Comparison of ENCODE assay signal across 8 cellular contexts in the genomic region with DNA sequence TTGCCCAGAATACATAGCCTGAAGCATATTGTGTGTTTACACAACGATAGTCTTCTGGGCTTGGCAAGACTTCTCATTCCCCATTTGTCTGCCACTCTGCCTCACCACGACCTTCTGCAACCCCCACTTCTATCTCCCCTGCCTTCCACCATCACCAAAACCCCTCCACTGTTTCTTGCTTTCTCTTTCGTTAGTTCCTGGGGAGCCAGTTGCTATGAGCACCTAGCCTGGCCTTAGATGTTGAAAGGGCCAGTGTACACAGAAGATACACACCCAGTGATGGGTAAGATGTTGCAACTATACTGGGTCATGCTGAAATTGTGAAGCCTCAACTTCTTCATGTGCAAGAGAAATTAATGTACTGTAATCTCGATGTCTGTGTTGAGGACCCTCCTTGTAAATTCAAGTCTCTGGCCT. TPM values are rescaled to one million over a fixed set of nuclear protein-coding genes. Genes with fewer than 3 reads are reported as not detected.
DNase-seq lines count a peak whose midpoint lies in the region; ATAC-seq and TF ChIP-seq lines count a peak whose summit lies in the region.

No MANE protein-coding gene starts in this region.

- H3K27me3 ChIP-seq in PC-3 (ENCODE audit: low read length) (no peaks in the 10 kb centered on the region), endocrine pancreas (ENCODE audit: control insufficient read depth, insufficient read depth, low read length) (no peaks in the 10 kb centered on the region), smooth muscle cell (ENCODE audit: low read depth) (no peaks in the 10 kb centered on the region), esophagus muscularis mucosa (no peaks in the 10 kb centered on the region)

- H3K27ac ChIP-seq in PC-3 (ENCODE audit: low read length) (peak overlapping the region; percentile 84), smooth muscle cell (ENCODE audit: low read depth) (no peak overlapping the region), esophagus muscularis mucosa (replicated peaks in 1 of 4) (no peak overlapping the region)

- H3K4me2 ChIP-seq in PC-3 (ENCODE audit: low read length) (peak overlapping the region; percentile 91), smooth muscle cell (peak overlapping the region; percentile 92)

- H3K36me3 ChIP-seq in PC-3 (ENCODE audit: low read depth, low read length): no peaks in the 10 kb centered on the region
- no peaks in the 10 kb centered on the region for H3K36me3 ChIP-seq in endocrine pancreas (ENCODE audit: control insufficient read depth, insufficient read depth, low read length)
- no peaks in the 10 kb centered on the region for H3K36me3 ChIP-seq in smooth muscle cell (ENCODE audit: low read depth)
- H3K36me3 ChIP-seq in esophagus muscularis mucosa: no peaks in the 10 kb centered on the region

- peak; percentile 24 for DNase-seq in NK-92 treated with Interleukin-12 subunit alpha and Interleukin-12 subunit beta, amount 100 ng/mL, for 24 hours (lab: John Stamatoyannopoulos, UW)
- no peak for DNase-seq in NK-92 (lab: John Stamatoyannopoulos, UW; ENCODE audit: unreplicated experiment)
- peak; percentile 56 for DNase-seq in PC-3
- DNase-seq in smooth muscle cell (lab: John Stamatoyannopoulos, UW; ENCODE audit: unreplicated experiment): no peak
- DNase-seq in NCI-H1694 (lab: John Stamatoyannopoulos, UW): no peak
- no peak for DNase-seq in esophagus muscularis mucosa (ENCODE audit: extremely low spot score)
- DNase-seq in anterior cingulate cortex (lab: John Stamatoyannopoulos, UW): no peak

- 60% methylated on average over 4 of the region's 4 CpGs for WGBS in smooth muscle cell (ENCODE audit: low lambda C conversion rate)
- 68% methylated on average over 4 of the region's 4 CpGs for WGBS in esophagus muscularis mucosa

- peak overlapping the region; percentile 69 for H3K4me3 ChIP-seq in PC-3 (ENCODE audit: low read length)
- peak overlapping the region; percentile 75 for H3K4me3 ChIP-seq in endocrine pancreas (ENCODE audit: control insufficient read depth, insufficient read depth, low read length)
- peak overlapping the region; percentile 78 for H3K4me3 ChIP-seq in smooth muscle cell
- no peak overlapping the region for H3K4me3 ChIP-seq in esophagus muscularis mucosa

- peaks cover 35% of the 10 kb centered on the region for H3K79me2 ChIP-seq in PC-3 (ENCODE audit: low read length)
- peaks cover 37% of the 10 kb centered on the region for H3K79me2 ChIP-seq in smooth muscle cell (ENCODE audit: low read depth)

- H4K20me1 ChIP-seq in PC-3 (ENCODE audit: low read length) (peaks cover 15% of the 10 kb centered on the region), smooth muscle cell (ENCODE audit: low read depth) (peaks cover 22% of the 10 kb centered on the region)

- no TSS peak for BruUV-seq in PC-3 (replicated peaks; lab: Mats Ljungman, UMichigan)

- H3K9ac ChIP-seq in PC-3 (ENCODE audit: low read length) (peak overlapping the region; percentile 95; the same call in 1 of the 2 replicates), endocrine pancreas (ENCODE audit: control insufficient read depth, insufficient read depth, low read length) (no peak overlapping the region), smooth muscle cell (ENCODE audit: low read depth) (no peak overlapping the region)

- intact Hi-C loops in PC-3 (cut with micrococcal nuclease) (no loop called here), esophagus muscularis mucosa (cut with DNase I) (loop anchor here (2.0 kb wide), 1 partner anchor 52 kb away; the partner anchor contains the start of gene UBLCP1)

- H3K9me3 ChIP-seq in PC-3 (ENCODE audit: low read length) (no peaks in the 10 kb centered on the region), endocrine pancreas (ENCODE audit: control insufficient read depth, low read length) (no peaks in the 10 kb centered on the region), smooth muscle cell (replicated peaks; ENCODE audit: low read depth) (no peaks in the 10 kb centered on the region), esophagus muscularis mucosa (no peaks in the 10 kb centered on the region)

- H3K9me2 ChIP-seq in PC-3 (replicated peaks; ENCODE audit: low read length): no peaks in the 10 kb centered on the region

- POLR2A ChIA-PET in PC-3 (lab: Charles Lee; ENCODE audit: unreplicated experiment): no interaction called here

- TF ChIP-seq EP300 in esophagus muscularis mucosa (IDR thresholded peaks at IDR 0.05): no peak

- ATAC-seq in PC-3: no peak

- CTCF ChIA-PET in PC-3 (lab: Charles Lee): no interaction called here

- H2AFZ ChIP-seq in PC-3 (ENCODE audit: low read length) (peak overlapping the region; percentile 76), smooth muscle cell (ENCODE audit: low read depth) (no peak overlapping the region)

- no peak for TF ChIP-seq POLR2A in esophagus muscularis mucosa (IDR thresholded peaks at IDR 0.05; ENCODE audit: low read depth)

- H3F3A ChIP-seq in PC-3 (ENCODE audit: low read length, unreplicated experiment): no peaks in the 10 kb centered on the region
- H3F3A ChIP-seq in smooth muscle cell (ENCODE audit: low read depth): peaks cover 9% of the 10 kb centered on the region

- no peak for TF ChIP-seq CTCF in PC-3 (conservative IDR thresholded peaks at IDR 0.05; ENCODE audit: low read depth, low read length)
- no peak for TF ChIP-seq CTCF in smooth muscle cell (IDR thresholded peaks at IDR 0.05; ENCODE audit: borderline replicate concordance, insufficient read depth, poor library complexity, severe bottlenecking)
- TF ChIP-seq CTCF in esophagus muscularis mucosa (IDR thresholded peaks at IDR 0.05): no peak

- H3K4me1 ChIP-seq in PC-3 (ENCODE audit: insufficient read depth, low read length): peaks cover 28% of the 10 kb centered on the region
- H3K4me1 ChIP-seq in endocrine pancreas (ENCODE audit: control insufficient read depth, insufficient read depth, low read length): peaks cover 22% of the 10 kb centered on the region
- peaks cover 28% of the 10 kb centered on the region for H3K4me1 ChIP-seq in smooth muscle cell (ENCODE audit: low read depth)
- H3K4me1 ChIP-seq in esophagus muscularis mucosa: peaks cover 23 to 30% (median 29%) of the 10 kb centered on the region in 4 donors

RNA-seq across cellular contexts. Expression of gene RNF145, which starts 1.0 kb away (rescaled TPM):
- total RNA-seq in PC-3 (2014; rRNA removed) (13.7 and 21.8 TPM in 2 replicates), smooth muscle cell (74.3 and 74.8 TPM in 2 replicates), esophagus muscularis mucosa (10 to 100 TPM; 50.5 to 84.1 (median 63.9) TPM)
- polyA plus RNA-seq in smooth muscle cell: 24.3 and 25.0 TPM in 2 replicates

RNA-seq across cellular contexts. Expression of gene UBLCP1, which starts 52.8 kb away (rescaled TPM):
- 8.9 and 9.5 TPM in 2 replicates for total RNA-seq in PC-3 (2014; rRNA removed)
- 44.1 and 45.0 TPM in 2 replicates for total RNA-seq in smooth muscle cell
- polyA plus RNA-seq in smooth muscle cell: 30.5 and 32.9 TPM in 2 replicates
- 10 to 100 TPM; 17.5 to 22.8 (median 21.1) TPM for total RNA-seq in esophagus muscularis mucosa

Comparison
In these comparisons a context has a peak if more than half of its experiments do, and no peak if none do; other contexts are left out.
1. DNase-seq: peak in NK-92 treated with Interleukin-12 subunit alpha and Interleukin-12 subunit beta, amount 100 ng/mL, for 24 hours (single experiment) and PC-3 (single experiment); none in NK-92 (single experiment), smooth muscle cell (single experiment), NCI-H1694 (single experiment), esophagus muscularis mucosa (single experiment) and anterior cingulate cortex (0 of 58).
2. H3K4me3 ChIP-seq: peak in PC-3 (single experiment), endocrine pancreas (single experiment) and smooth muscle cell (single experiment); none in esophagus muscularis mucosa (0 of 4).